In the genomic region with DNA sequence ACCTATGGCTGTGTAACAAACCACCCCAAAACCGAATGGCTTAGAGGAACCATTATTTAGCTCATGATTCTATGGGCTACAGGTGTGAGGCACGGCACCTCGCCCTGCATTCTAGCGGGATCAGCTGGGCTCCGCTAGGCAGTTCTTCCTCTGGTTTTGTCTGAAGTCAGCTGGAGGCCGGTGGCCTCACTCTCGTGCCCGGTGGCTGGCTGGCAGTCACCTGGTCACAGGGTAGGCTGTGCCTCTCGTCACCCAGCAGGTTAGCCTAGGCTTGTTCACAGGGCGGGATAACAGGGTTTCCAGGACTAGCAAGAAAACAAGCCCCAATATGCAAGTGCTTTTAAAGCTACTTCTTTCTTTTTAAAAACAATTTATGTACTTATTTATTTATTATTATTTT, we compare ENCODE assay signal across 23 cellular contexts.
"Had no signal": no experiment of that assay in that cellular context is flagged by ENCODE, and none has a peak within 500 bp of the region (broad histone marks: within the 10 kb centered on the region; RNA-seq: fewer than 3 reads in every experiment).

No MANE protein-coding gene starts in this region.

- ATAC-seq: gastrocnemius medialis, heart right ventricle, left cardiac atrium, left lung, left ventricle myocardium superior, lower lobe of right lung had no signal

- H3K27ac Mint-ChIP-seq: immature natural killer cell had no signal

- DNase-seq: colonic mucosa; cortex of kidney; dermis blood vessel endothelial cell; dorsolateral prefrontal cortex; effector CD4-positive, alpha-beta T cell; effector memory CD4-positive, alpha-beta T cell; esophagus squamous epithelium; foreskin fibroblast; foreskin melanocyte; gastrocnemius medialis; glutamatergic neuron; head of caudate nucleus; heart right ventricle; hippocampal formation; immature natural killer cell; islet precursor cell; left cardiac atrium; left ventricle myocardium superior; lower lobe of right lung; mesenchymal stem cell; midbrain had no signal

- H3K9me3 Mint-ChIP-seq: immature natural killer cell had no signal

- H3K4me1 ChIP-seq: colonic mucosa, gastrocnemius medialis had no signal

- H3K4me3 ChIP-seq: colonic mucosa, dorsolateral prefrontal cortex, esophagus squamous epithelium, gastrocnemius medialis, heart right ventricle, left lung, lower lobe of right lung had no signal

- H3K4me3 Mint-ChIP-seq: immature natural killer cell had no signal

- H3K36me3 ChIP-seq: colonic mucosa, esophagus squamous epithelium, gastrocnemius medialis, heart right ventricle, left lung, lower lobe of right lung had no signal

- H3K27ac ChIP-seq: colonic mucosa, dorsolateral prefrontal cortex, gastrocnemius medialis, heart right ventricle, left lung, lower lobe of right lung had no signal

- H3K9me3 ChIP-seq: colonic mucosa, esophagus squamous epithelium, gastrocnemius medialis, lower lobe of right lung had no signal

- H3K36me3 Mint-ChIP-seq: immature natural killer cell had no signal

- FAIRE-seq: endothelial cell of umbilical vein had no signal

- H3K4me1 Mint-ChIP-seq: immature natural killer cell had no signal
